33 cellular contexts compared by ENCODE assay signal in the genomic region with DNA sequence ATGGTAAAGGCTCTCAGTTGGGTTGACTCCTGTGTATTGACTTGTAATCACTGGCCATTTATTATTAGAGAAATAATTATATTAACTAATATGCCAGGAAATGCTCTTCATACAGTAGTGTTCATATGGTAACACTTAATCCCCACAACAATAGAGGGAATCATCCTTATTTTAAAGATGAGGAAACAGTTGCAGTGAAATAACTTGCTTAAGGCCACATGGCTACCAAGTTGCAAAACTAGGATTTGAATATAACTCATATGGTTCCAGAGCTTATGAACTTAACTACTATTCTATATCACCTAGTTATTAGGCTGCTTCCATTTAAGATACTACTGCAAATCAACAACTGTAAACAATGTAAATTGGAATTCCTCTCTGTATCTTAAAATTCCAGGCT.
DNase-seq lines count a peak whose midpoint lies in the region; ATAC-seq, FAIRE-seq and TF ChIP-seq lines count a peak whose summit lies in the region.
"Had no signal": no experiment of that assay in that cellular context is flagged by ENCODE, and none has a peak within 500 bp of the region (broad histone marks: within the 10 kb centered on the region; RNA-seq: fewer than 3 reads in every experiment).

No MANE protein-coding gene starts in this region.

- POLR2A ChIA-PET in A673 (lab: Charles Lee; ENCODE audit: low non-redundant PET) = no interaction called here

- H3F3A ChIP-seq in MM.1S (ENCODE audit: insufficient read depth, low read length) = no peaks in the 10 kb centered on the region

- H3K9ac ChIP-seq in MM.1S (ENCODE audit: low read length) = no peak overlapping the region
- H3K9ac ChIP-seq: BLaER1; BLaER1 treated with 17β-estradiol and CSF1 and Interleukin-3, amounts not matched to agents 10 nM and 100 nM had no signal

- ATAC-seq in esophagus mucosa = peak; percentile 73
- ATAC-seq: A549; CD8-positive, alpha-beta T cell had no signal

- CTCF ChIA-PET in A673 (lab: Charles Lee) = no interaction called here

- H3K9me3 ChIP-seq in MM.1S (replicated peaks; ENCODE audit: insufficient read depth, low read length) = no peaks in the 10 kb centered on the region
- no peaks in the 10 kb centered on the region for H3K9me3 ChIP-seq in A673 (ENCODE audit: low read depth, low read length, poor library complexity, severe bottlenecking)
- H3K9me3 ChIP-seq: A549; BE2C; BLaER1; BLaER1 treated with 17β-estradiol and CSF1 and Interleukin-3, amounts not matched to agents 10 nM and 100 nM; Caco-2 had no signal

- no peaks in the 10 kb centered on the region for H3K79me2 ChIP-seq in MM.1S (ENCODE audit: low read length)

- TF ChIP-seq CTCF in bronchial epithelial cell (IDR thresholded peaks at IDR 0.05; ENCODE audit: insufficient read depth, low read length, severe bottlenecking) (no peak), epithelial cell of esophagus (IDR thresholded peaks at IDR 0.05; ENCODE audit: insufficient read depth, low read depth, low read length, missing control alignments) (no peak), MM.1S (IDR thresholded peaks at IDR 0.05; ENCODE audit: low read length) (no peak), A673 (conservative IDR thresholded peaks at IDR 0.05; ENCODE audit: low read depth, low read length) (no peak)

- H3K4me2 ChIP-seq in MM.1S (ENCODE audit: low read depth, low read length) = no peak overlapping the region
- H3K4me2 ChIP-seq: A549; BLaER1; BLaER1 treated with 17β-estradiol and CSF1 and Interleukin-3, amounts not matched to agents 10 nM and 100 nM had no signal

- H3K27ac ChIP-seq in MM.1S (ENCODE audit: low read length) (no peak overlapping the region), A673 (ENCODE audit: low read depth, low read length, poor library complexity, severe bottlenecking) (no peak overlapping the region)
- H3K27ac ChIP-seq: 22Rv1; A549; BLaER1; BLaER1 treated with 17β-estradiol and CSF1 and Interleukin-3, amounts not matched to agents 10 nM and 100 nM; C4-2B had no signal

- no TSS peak for BruUV-seq in A673 (replicated peaks; lab: Mats Ljungman, UMichigan)

- H3K4me3 ChIP-seq in bronchial epithelial cell (ENCODE audit: low read depth, low read length) = no peak overlapping the region
- no peak overlapping the region for H3K4me3 ChIP-seq in epithelial cell of esophagus (ENCODE audit: low read length)
- H3K4me3 ChIP-seq in MM.1S (ENCODE audit: low read length) = no peak overlapping the region
- no peak overlapping the region for H3K4me3 ChIP-seq in A673 (ENCODE audit: low read depth, low read length, poor library complexity, severe bottlenecking)
- H3K4me3 ChIP-seq: A549; BLaER1; BLaER1 treated with 17β-estradiol and CSF1 and Interleukin-3, amounts not matched to agents 10 nM and 100 nM had no signal

- H4K20me1 ChIP-seq in MM.1S (ENCODE audit: insufficient read depth, low read length) = no peaks in the 10 kb centered on the region
- H4K20me1 ChIP-seq: BLaER1; BLaER1 treated with 17β-estradiol and CSF1 and Interleukin-3, amounts not matched to agents 10 nM and 100 nM had no signal

- no peak for FAIRE-seq in bronchial epithelial cell (lab: Jason Lieb, UNC)
- FAIRE-seq: A204.1, A549, D721Med had no signal

- no peaks in the 10 kb centered on the region for H3K9me2 ChIP-seq in MM.1S (replicated peaks; ENCODE audit: insufficient read depth, low read length)

- intact Hi-C loops in A673 (cut with micrococcal nuclease; ENCODE audit: unreplicated experiment) = no loop called here

- DNase-seq in bronchial epithelial cell (ENCODE audit: low read depth) = peak; percentile 23
- DNase-seq in epithelial cell of esophagus (ENCODE audit: low read depth) = peak; percentile 63
- DNase-seq in MM.1S = no peak
- DNase-seq in A673 (ENCODE audit: low spot score) = no peak
- DNase-seq in glomerular visceral epithelial cell (ENCODE audit: extremely low spot score) = no peak
- DNase-seq: 8988T; ACHN; AML-193; BE2C; C1 segment of cervical spinal cord; Caco-2; Calu3; CD4-positive, alpha-beta memory T cell; CD4-positive, alpha-beta T cell; CD4-positive, CD25-positive, alpha-beta regulatory T cell; CD8-positive, alpha-beta memory T cell; CD8-positive, alpha-beta T cell; COR-L47; DMS 273 treated with DMSO at 0.1 percent for 48 hours; DMS153; DMS53; DMS79; DMS79 treated with DMSO at 0.1 percent for 48 hours; DND-41; EL had no signal

- H3K36me3 ChIP-seq in bronchial epithelial cell (ENCODE audit: control insufficient read depth, insufficient read depth, low read length) (no peaks in the 10 kb centered on the region), MM.1S (replicated peaks; ENCODE audit: insufficient read depth, low read length) (no peaks in the 10 kb centered on the region), A673 (ENCODE audit: insufficient read depth, low read length, poor library complexity, severe bottlenecking) (no peaks in the 10 kb centered on the region)
- H3K36me3 ChIP-seq: BE2C; BLaER1; BLaER1 treated with 17β-estradiol and CSF1 and Interleukin-3, amounts not matched to agents 10 nM and 100 nM had no signal

- no peaks in the 10 kb centered on the region for H3K4me1 ChIP-seq in MM.1S (ENCODE audit: low read length)
- H3K4me1 ChIP-seq in A673 (ENCODE audit: insufficient read depth, low read length, poor library complexity, severe bottlenecking) = peaks cover 3% of the 10 kb centered on the region
- H3K4me1 ChIP-seq: BE2C; BLaER1; BLaER1 treated with 17β-estradiol and CSF1 and Interleukin-3, amounts not matched to agents 10 nM and 100 nM had no signal

- H3K27me3 ChIP-seq in bronchial epithelial cell (ENCODE audit: control insufficient read depth, insufficient read depth, low read length) = no peaks in the 10 kb centered on the region
- H3K27me3 ChIP-seq in MM.1S (replicated peaks; ENCODE audit: insufficient read depth, low read length) = no peaks in the 10 kb centered on the region
- no peaks in the 10 kb centered on the region for H3K27me3 ChIP-seq in A673 (replicated peaks; ENCODE audit: insufficient read depth, low read depth, low read length, poor library complexity)
- H3K27me3 ChIP-seq: BLaER1; BLaER1 treated with 17β-estradiol and CSF1 and Interleukin-3, amounts not matched to agents 10 nM and 100 nM had no signal

- no peak overlapping the region for H2AFZ ChIP-seq in MM.1S (ENCODE audit: low read length)

Comparison
In these comparisons a context has a peak if more than half of its experiments do, and no peak if none do; other contexts are left out.
1. DNase-seq: peak in bronchial epithelial cell (single experiment) and epithelial cell of esophagus (single experiment); none in MM.1S (single experiment), A673 (single experiment) and glomerular visceral epithelial cell (single experiment).